In the genomic region with DNA sequence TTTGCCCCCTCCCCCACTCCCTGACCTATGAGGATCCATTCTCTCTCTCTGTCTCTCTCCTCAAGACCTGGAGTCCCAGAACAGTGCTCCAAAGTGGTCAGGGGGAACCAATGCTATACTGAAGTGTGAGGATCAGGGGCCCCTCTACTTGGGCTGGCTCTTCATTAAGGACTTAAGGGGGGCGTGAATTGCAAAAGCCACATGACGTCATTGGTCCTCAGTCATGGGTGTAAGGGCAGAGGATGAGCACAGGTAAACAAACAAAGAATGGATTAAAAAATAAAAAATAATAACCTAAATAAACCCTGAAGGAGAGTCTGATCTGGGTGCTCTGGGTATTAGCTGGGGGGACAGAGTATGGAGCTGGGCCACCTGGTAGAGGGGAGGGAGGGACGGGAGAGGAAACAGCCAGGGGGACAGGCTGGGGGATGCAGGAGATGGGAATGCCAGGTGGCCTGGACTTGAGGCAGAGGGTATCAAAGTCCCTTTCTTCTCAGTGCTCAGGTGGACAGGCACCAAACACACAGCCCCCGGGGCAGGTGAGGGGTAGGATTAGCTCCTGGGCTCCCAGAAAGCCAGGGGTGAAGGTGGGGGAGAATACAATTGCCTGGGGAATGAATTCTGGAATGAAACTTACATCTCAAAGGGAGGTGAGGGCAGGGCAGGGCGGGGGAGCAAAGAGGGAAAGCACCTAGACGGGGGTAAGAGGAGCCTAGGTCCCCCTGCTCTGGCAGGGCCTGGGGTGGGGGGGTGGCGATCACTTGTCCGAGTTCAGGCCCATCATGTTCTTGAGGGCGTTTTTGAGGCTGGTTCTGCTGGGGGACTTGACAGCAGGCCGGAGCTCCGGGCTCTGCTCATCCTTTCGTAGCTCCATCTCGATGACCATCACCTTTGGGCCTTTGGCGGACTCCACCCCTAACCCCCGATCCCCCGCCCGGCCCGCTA, we compare ENCODE assay signal across 8 cellular contexts. TPM values are rescaled to one million over a fixed set of nuclear protein-coding genes. Genes with fewer than 3 reads are reported as not detected.
DNase-seq lines count a peak whose midpoint lies in the region; ATAC-seq and TF ChIP-seq lines count a peak whose summit lies in the region.

No MANE protein-coding gene starts in this region.

- H3K9me3 ChIP-seq in BLaER1 (no peaks in the 10 kb centered on the region), Karpas-422 (ENCODE audit: low read length) (no peaks in the 10 kb centered on the region), ectodermal cell (ENCODE audit: control insufficient read depth, low read length) (no peaks in the 10 kb centered on the region)

- H3K4me2 ChIP-seq in BLaER1: peak overlapping the region; percentile 93
- H3K4me2 ChIP-seq in Karpas-422 (ENCODE audit: low read depth, low read length, poor library complexity, severe bottlenecking): peak overlapping the region; percentile 95

- no peak for ATAC-seq in GM19463 (IDR thresholded peaks at IDR 0.05; ENCODE audit: unreplicated experiment)

- H3K4me3 Mint-ChIP-seq in nephron progenitor cell: peak overlapping the region; percentile 94

- H3K36me3 ChIP-seq in BLaER1 (no peaks in the 10 kb centered on the region), Karpas-422 (ENCODE audit: insufficient read depth, low read length) (no peaks in the 10 kb centered on the region), ectodermal cell (ENCODE audit: control insufficient read depth, insufficient read depth, low read length) (no peaks in the 10 kb centered on the region)

- peak overlapping the region; percentile 91; the same call in 1 of the 2 replicates for H2AFZ ChIP-seq in Karpas-422 (ENCODE audit: low read length)

- H3K9ac ChIP-seq in BLaER1 (peak overlapping the region; percentile 80), Karpas-422 (ENCODE audit: low read length) (peak overlapping the region; percentile 89)

- H3K27me3 ChIP-seq in BLaER1 (no peaks in the 10 kb centered on the region), Karpas-422 (ENCODE audit: low read length) (no peaks in the 10 kb centered on the region), ectodermal cell (ENCODE audit: control insufficient read depth, insufficient read depth, low read length, poor library complexity, severe bottlenecking) (no peaks in the 10 kb centered on the region)

- H3K4me1 Mint-ChIP-seq in nephron progenitor cell: peaks cover 24% of the 10 kb centered on the region

- H3K27me3 Mint-ChIP-seq in nephron progenitor cell (ENCODE audit: low read depth, poor library complexity): peaks cover 16% of the 10 kb centered on the region

- TF ChIP-seq CTCF in nephron progenitor cell (IDR thresholded peaks at IDR 0.05): no peak

- H3K27ac ChIP-seq in BLaER1 (peak overlapping the region; percentile 84), Karpas-422 (ENCODE audit: low read length) (no peak overlapping the region), ectodermal cell (ENCODE audit: insufficient read depth, low read depth, low read length, poor library complexity, severe bottlenecking) (no peak overlapping the region)

- no peaks in the 10 kb centered on the region for H3K9me3 Mint-ChIP-seq in nephron progenitor cell

- H3K4me3 ChIP-seq in BLaER1 (peak overlapping the region; percentile 78), Karpas-422 (ENCODE audit: low read length) (peak overlapping the region; percentile 94), ectodermal cell (ENCODE audit: insufficient read depth, low read depth, low read length) (peak overlapping the region; percentile 64)

- no peaks in the 10 kb centered on the region for H3K36me3 Mint-ChIP-seq in nephron progenitor cell (ENCODE audit: low read depth)

- peaks cover 53% of the 10 kb centered on the region for H3K4me1 ChIP-seq in BLaER1
- H3K4me1 ChIP-seq in Karpas-422 (ENCODE audit: low read length): peaks cover 34% of the 10 kb centered on the region
- H3K4me1 ChIP-seq in ectodermal cell (ENCODE audit: control insufficient read depth, insufficient read depth, low read length): peaks cover 11% of the 10 kb centered on the region

- H3K79me2 ChIP-seq in Karpas-422 (ENCODE audit: low read length): peaks cover 3% of the 10 kb centered on the region; the same call in 1 of the 2 replicates

- H4K20me1 ChIP-seq in BLaER1 (no peaks in the 10 kb centered on the region; the same call in 1 of the 2 replicates), Karpas-422 (ENCODE audit: insufficient read depth, low read depth, low read length) (no peaks in the 10 kb centered on the region)

- no peaks in the 10 kb centered on the region for H3K9me2 ChIP-seq in Karpas-422 (replicated peaks; ENCODE audit: insufficient read depth, low read length)

- WGBS in ectodermal cell, 2 experiments: 7% methylated on average over 18 of the region's 18 CpGs

- no peak overlapping the region for H3K27ac Mint-ChIP-seq in nephron progenitor cell

- DNase-seq in Karpas-422 (no peak), nephron progenitor cell (no peak), NCI-H345 treated with DMSO at 0.1 percent for 48 hours (lab: John Stamatoyannopoulos, UW; ENCODE audit: unreplicated experiment) (no peak), activated gamma-delta T cell treated with Interleukin-2 at 50 U/mL for 16 hours (no peak)
- no peak for DNase-seq in stimulated activated CD8-positive, alpha-beta memory T cell treated with anti-CD3 and anti-CD28 coated beads, Interleukin-4, amount 100 ng/mL, for 48 hours

RNA-seq across cellular contexts. Expression of a gene that starts 4.6 kb away (rescaled TPM):
- 4.0 and 6.9 TPM in 2 replicates for total RNA-seq in Karpas-422 (2014; rRNA removed; shearing (Covaris generic); ENCODE audit: low replicate concordance)
- polyA plus RNA-seq in ectodermal cell (2013, experiment 1 of 4): 10.1 TPM
- 9.4 TPM for polyA plus RNA-seq in ectodermal cell (2013, experiment 2 of 4)
- polyA plus RNA-seq in ectodermal cell (2013, experiment 3 of 4): 8.2 TPM
- polyA plus RNA-seq in ectodermal cell (2013, experiment 4 of 4): 12.6 TPM

RNA-seq across cellular contexts. Expression of a gene that starts 9.0 kb away (rescaled TPM):
- 14.2 and 48.8 TPM in 2 replicates for total RNA-seq in Karpas-422 (2014; rRNA removed; shearing (Covaris generic); ENCODE audit: low replicate concordance)
- polyA plus RNA-seq in ectodermal cell (2013, experiment 1 of 4): 222 TPM
- polyA plus RNA-seq in ectodermal cell (2013, experiment 2 of 4): 229 TPM
- 147 TPM for polyA plus RNA-seq in ectodermal cell (2013, experiment 3 of 4)
- 174 TPM for polyA plus RNA-seq in ectodermal cell (2013, experiment 4 of 4)

RNA-seq across cellular contexts. Expression of a gene that starts 46.7 kb away (rescaled TPM):
- total RNA-seq in Karpas-422 (2014; rRNA removed; shearing (Covaris generic); ENCODE audit: low replicate concordance): 0.14 TPM in 1 of 2 replicates, not detected in the other
- polyA plus RNA-seq in ectodermal cell (2013, experiment 1 of 4): 0.76 TPM
- polyA plus RNA-seq in ectodermal cell (2013, experiment 2 of 4): 0.62 TPM
- 0.37 TPM for polyA plus RNA-seq in ectodermal cell (2013, experiment 3 of 4)
- polyA plus RNA-seq in ectodermal cell (2013, experiment 4 of 4): 0.20 TPM
